Comparison of ENCODE assay signal across 21 cellular contexts in genomic region chr6:16840291-16840690, GRCh38.
DNase-seq lines count a peak whose midpoint lies in the region; ATAC-seq and TF ChIP-seq lines count a peak whose summit lies in the region.
"Had no signal": no experiment of that assay in that cellular context is flagged by ENCODE, and none has a peak within 500 bp of the region (broad histone marks: within the 10 kb centered on the region; RNA-seq: fewer than 3 reads in every experiment).

No MANE protein-coding gene starts in this region.

- no peak overlapping the region for H4K5ac ChIP-seq in mesendoderm (ENCODE audit: low read length)

- H2BK5ac ChIP-seq in mesendoderm (ENCODE audit: low read length) = no peak overlapping the region

- WGBS in mesendoderm (ENCODE audit: extremely low coverage, insufficient coverage, low lambda C conversion rate) = no CpG with 5 or more reads among the region's 3 CpGs
- WGBS in lower leg skin, 2 donors = 60 to 63% methylated on average over 3 of the region's 3 CpGs

- H3K36me3 ChIP-seq in mesendoderm (ENCODE audit: control insufficient read depth, insufficient read depth, low read length) = no peaks in the 10 kb centered on the region
- H3K36me3 ChIP-seq: transverse colon had no signal

- H3K4me2 ChIP-seq in mesendoderm (ENCODE audit: low read length) = no peak overlapping the region
- H3K4me2 ChIP-seq: KMS-11 had no signal

- H2BK15ac ChIP-seq in mesendoderm (replicated peaks; ENCODE audit: low read depth) = no peak overlapping the region

- in situ Hi-C loops in G401 (cut with HindIII; ENCODE audit: low sequenced_read_pairs) = no loop called here

- H3K4ac ChIP-seq in mesendoderm (ENCODE audit: low read depth, low read length) = no peak overlapping the region

- intact Hi-C loops in lower leg skin (cut with DNase I; ENCODE audit: low total_unique reads) = no loop called here

- H3K23ac ChIP-seq in mesendoderm (ENCODE audit: low read length) = no peak overlapping the region

- H3K79me1 ChIP-seq in mesendoderm (ENCODE audit: low read length) = no peaks in the 10 kb centered on the region

- no peak for TF ChIP-seq CTCF in lower leg skin (IDR thresholded peaks at IDR 0.05)

- no peak overlapping the region for H2BK120ac ChIP-seq in mesendoderm (ENCODE audit: low read depth, low read length)

- H3K27me3 ChIP-seq in mesendoderm (ENCODE audit: insufficient read depth, low read length, poor library complexity) = no peaks in the 10 kb centered on the region
- H3K27me3 ChIP-seq: transverse colon had no signal

- H3K4me3 ChIP-seq in mesendoderm (ENCODE audit: low read length) = no peak overlapping the region
- H3K4me3 ChIP-seq in lower leg skin (ENCODE audit: low read depth, poor library complexity, severe bottlenecking) = no peak overlapping the region
- H3K4me3 ChIP-seq: SK-N-MC, transverse colon had no signal

- no peak overlapping the region for H3K56ac ChIP-seq in mesendoderm (ENCODE audit: low read length)

- no peak overlapping the region for H4K8ac ChIP-seq in mesendoderm (ENCODE audit: low read depth, low read length)

- no peak overlapping the region for H2AK5ac ChIP-seq in mesendoderm (ENCODE audit: low read length)

- H3K4me1 ChIP-seq in mesendoderm (ENCODE audit: control insufficient read depth, low read depth, low read length) = peaks cover 2% of the 10 kb centered on the region

- H3K79me2 ChIP-seq in mesendoderm (ENCODE audit: control insufficient read depth, insufficient read depth, low read length) = no peaks in the 10 kb centered on the region

- no peak overlapping the region for H3K9ac ChIP-seq in mesendoderm (ENCODE audit: low read length)
- H3K9ac ChIP-seq: KMS-11 had no signal

- no peak for TF ChIP-seq POLR2A in lower leg skin (IDR thresholded peaks at IDR 0.05)

- ATAC-seq in GM18502 (IDR thresholded peaks at IDR 0.05; ENCODE audit: poor library complexity, unreplicated experiment) = peak; percentile 39
- ATAC-seq: Panc1 had no signal

- H3K18ac ChIP-seq in mesendoderm (ENCODE audit: low read length) = no peak overlapping the region

- DNase-seq in EL (peak; percentile 8), HT1080 (ENCODE audit: low read depth) (peak; percentile 51), mesendoderm (peak; percentile 27), HK-2 (ENCODE audit: unreplicated experiment) (no peak), NCI-H1436 treated with DMSO at 0.1 percent for 48 hours (lab: John Stamatoyannopoulos, UW) (no peak), lower leg skin (ENCODE audit: low spot score in 2 of 2) (no peak), G401 (ENCODE audit: low spot score) (no peak)
- DNase-seq: activated CD4-positive, alpha-beta T cell treated with anti-CD3 and anti-CD28 coated beads for 1 hour; activated CD8-positive, alpha-beta memory T cell treated with anti-CD3 and anti-CD28 coated beads, Interleukin-2, amount 50 U/mL, for 48 hours; activated naive CD4-positive, alpha-beta T cell treated with anti-CD3 and anti-CD28 coated beads, Interleukin-2, amount 50 U/mL, for 16 hours; dermis blood vessel endothelial cell; erythroblast; NCI-H1105 treated with DMSO at 0.1 percent for 48 hours; NCI-H2171; small intestine; T-helper 9 cell; transverse colon had no signal

- H3K27ac ChIP-seq in mesendoderm (ENCODE audit: low read depth, low read length) = no peak overlapping the region
- H3K27ac ChIP-seq: KMS-11, SK-N-MC, transverse colon had no signal

Comparison
In these comparisons a context has a peak if more than half of its experiments do, and no peak if none do; other contexts are left out.
1. DNase-seq: peak in EL (single experiment), HT1080 (single experiment) and mesendoderm (single experiment); none in HK-2 (single experiment), NCI-H1436 treated with DMSO at 0.1 percent for 48 hours (single experiment), lower leg skin (0 of 2) and G401 (single experiment).